12 cellular contexts compared by ENCODE assay signal in the genomic region with DNA sequence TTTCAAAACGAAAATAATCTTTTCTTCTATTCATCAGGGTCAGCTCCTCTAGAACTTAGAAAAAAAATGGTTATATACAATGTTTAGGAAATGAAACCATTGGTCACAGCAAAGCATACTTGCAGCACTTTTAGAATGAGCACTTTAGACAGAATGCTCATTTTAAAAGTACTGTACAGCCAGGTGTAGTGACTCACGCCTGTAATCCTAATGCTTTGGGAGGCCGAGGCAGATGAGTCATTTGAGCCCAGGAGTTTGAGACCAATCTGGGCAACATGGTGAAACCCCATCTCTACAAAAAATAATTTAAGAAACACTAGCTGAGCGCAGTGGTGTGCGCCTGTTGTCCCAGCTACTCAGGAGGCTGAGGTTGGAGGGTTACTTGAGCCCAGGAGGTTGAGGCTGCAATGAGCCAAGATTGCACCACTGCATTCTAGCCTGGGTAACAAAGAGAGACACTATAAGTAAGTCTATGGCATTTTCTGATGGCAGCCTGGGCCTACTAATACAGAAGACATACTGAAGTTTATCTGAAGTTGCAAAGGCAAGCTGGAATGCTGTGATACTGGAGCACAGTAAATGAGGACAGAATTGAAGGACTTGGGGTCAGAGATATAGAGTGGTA. TPM values are rescaled to one million over a fixed set of nuclear protein-coding genes. Genes with fewer than 3 reads are reported as not detected.
DNase-seq lines count a peak whose midpoint lies in the region; ATAC-seq and TF ChIP-seq lines count a peak whose summit lies in the region.
"Had no signal": no experiment of that assay in that cellular context is flagged by ENCODE, and none has a peak within 500 bp of the region (broad histone marks: within the 10 kb centered on the region; RNA-seq: fewer than 3 reads in every experiment).

No MANE protein-coding gene starts in this region.

- no peaks in the 10 kb centered on the region for H3K79me2 ChIP-seq in osteoblast (ENCODE audit: insufficient read depth, low read length)

- H3K9me3 Mint-ChIP-seq in activated naive CD4-positive, alpha-beta T cell treated with anti-CD3 and anti-CD28 coated beads, Interleukin-2, amount 50 U/mL, for 72 hours = no peaks in the 10 kb centered on the region

- no peak for TF ChIP-seq POLR2A in upper lobe of left lung (IDR thresholded peaks at IDR 0.05)

- no peak for TF ChIP-seq EP300 in upper lobe of left lung (IDR thresholded peaks at IDR 0.05)

- H2AFZ ChIP-seq in osteoblast (ENCODE audit: low read length) = no peak overlapping the region

- no peaks in the 10 kb centered on the region for H3K27me3 ChIP-seq in upper lobe of left lung
- no peaks in the 10 kb centered on the region for H3K27me3 ChIP-seq in osteoblast (ENCODE audit: insufficient read depth, low read length)
- H3K27me3 ChIP-seq: cardiac muscle cell, left lung had no signal

- peak in 1 of 2 donors; percentile 7 for DNase-seq in activated naive CD4-positive, alpha-beta T cell treated with anti-CD3 and anti-CD28 coated beads, Interleukin-2, amount 50 U/mL, for 72 hours (ENCODE audit: low spot score in 2 of 2)
- no peak for DNase-seq in activated naive CD4-positive, alpha-beta T cell treated with anti-CD3 and anti-CD28 coated beads, Interleukin-2, amount 50 U/mL, for 16 hours
- DNase-seq in LoVo (ENCODE audit: low spot score) = peak; percentile 28
- DNase-seq in stimulated activated naive CD8-positive, alpha-beta T cell treated with anti-CD3 and anti-CD28 coated beads, Interleukin-15, Interleukin-2, amounts not matched to agents 100 U/mL and 50 U/mL, for 24 hours = no peak
- no peak for DNase-seq in NK-92 (lab: John Stamatoyannopoulos, UW; ENCODE audit: unreplicated experiment)
- DNase-seq in upper lobe of left lung = no peak
- DNase-seq in osteoblast (ENCODE audit: insufficient read length, low spot score, missing footprints) = no peak
- DNase-seq: left lung, T-helper 17 cell had no signal

- no peak overlapping the region for H3K4me3 ChIP-seq in upper lobe of left lung
- H3K4me3 ChIP-seq in osteoblast (ENCODE audit: insufficient read depth, low read length) = no peak overlapping the region
- H3K4me3 ChIP-seq: cardiac muscle cell, left lung had no signal

- H3K9me3 ChIP-seq in upper lobe of left lung = no peaks in the 10 kb centered on the region
- no peaks in the 10 kb centered on the region for H3K9me3 ChIP-seq in osteoblast (ENCODE audit: low read depth, low read length)
- H3K9me3 ChIP-seq: left lung had no signal

- TF ChIP-seq CTCF in upper lobe of left lung (IDR thresholded peaks at IDR 0.05) (no peak), osteoblast (IDR thresholded peaks at IDR 0.05; ENCODE audit: extremely low read depth, low read depth, low read length) (no peak)

- no peaks in the 10 kb centered on the region for H3K36me3 Mint-ChIP-seq in activated naive CD4-positive, alpha-beta T cell treated with anti-CD3 and anti-CD28 coated beads, Interleukin-2, amount 50 U/mL, for 72 hours

- no peak overlapping the region for H3K4me2 ChIP-seq in osteoblast (ENCODE audit: insufficient read depth, low read length)

- 81 to 93% methylated on average over 5 of the region's 5 CpGs for WGBS in upper lobe of left lung, 2 donors

- peak; percentile 94 to 95 for ATAC-seq in activated naive CD4-positive, alpha-beta T cell treated with anti-CD3 and anti-CD28 coated beads, Interleukin-2, amount 50 U/mL, for 72 hours
- ATAC-seq in HG02642 (IDR thresholded peaks at IDR 0.05; ENCODE audit: poor library complexity, unreplicated experiment) (peak; percentile 92), upper lobe of left lung (ENCODE audit: low FRiP score in 2 of 2) (no peak)
- peak; percentile 60 for ATAC-seq in stimulated activated naive CD8-positive, alpha-beta T cell treated with anti-CD3 and anti-CD28 coated beads, Interleukin-15, Interleukin-2, amounts not matched to agents 100 U/mL and 50 U/mL, for 24 hours
- ATAC-seq: left lung, T-helper 17 cell had no signal

- no peaks in the 10 kb centered on the region for H3K36me3 ChIP-seq in upper lobe of left lung
- H3K36me3 ChIP-seq in osteoblast (ENCODE audit: insufficient read depth, low read length) = no peaks in the 10 kb centered on the region
- H3K36me3 ChIP-seq: cardiac muscle cell, left lung had no signal

- H3K4me1 ChIP-seq in upper lobe of left lung (peaks cover 0 to 7% (median 3%) of the 10 kb centered on the region in 4 donors), osteoblast (ENCODE audit: insufficient read depth, low read length) (peaks cover 15% of the 10 kb centered on the region)

- H3K27ac Mint-ChIP-seq in activated naive CD4-positive, alpha-beta T cell treated with anti-CD3 and anti-CD28 coated beads, Interleukin-2, amount 50 U/mL, for 72 hours = no peak overlapping the region
- H3K27ac Mint-ChIP-seq: B cell, T-helper 17 cell had no signal

- H4K20me1 ChIP-seq in osteoblast (ENCODE audit: insufficient read depth, low read length) = no peaks in the 10 kb centered on the region

- H3K27ac ChIP-seq in upper lobe of left lung (no peak overlapping the region), osteoblast (ENCODE audit: low read depth, low read length) (no peak overlapping the region)
- H3K27ac ChIP-seq: cardiac muscle cell, left lung had no signal

RNA-seq across cellular contexts. Expression of a gene that starts 48.9 kb away (rescaled TPM):
- total RNA-seq in activated naive CD4-positive, alpha-beta T cell treated with anti-CD3 and anti-CD28 coated beads, Interleukin-2, amount 50 U/mL, for 72 hours = 10 to 100 TPM; 20.6 to 32.2 TPM
- total RNA-seq in upper lobe of left lung (10 to 100 TPM in 5 of 6 donors, 1 to 10 TPM in 1; 9.2 to 32.5 (median 17.4) TPM), osteoblast (10.9 and 15.3 TPM in 2 replicates)

Comparison
In these comparisons a context has a peak if more than half of its experiments do, and no peak if none do; other contexts are left out.
1. ATAC-seq: peak in activated naive CD4-positive, alpha-beta T cell treated with anti-CD3 and anti-CD28 coated beads, Interleukin-2, amount 50 U/mL, for 72 hours (2 of 2), HG02642 (single experiment) and stimulated activated naive CD8-positive, alpha-beta T cell treated with anti-CD3 and anti-CD28 coated beads, Interleukin-15, Interleukin-2, amounts not matched to agents 100 U/mL and 50 U/mL, for 24 hours (single experiment); none in upper lobe of left lung (0 of 2).